In genomic region chr19:36215276-36216171, GRCh38 we compare ENCODE assay signal across 1 cellular context.
TF ChIP-seq lines count a peak whose summit lies in the region.

No MANE protein-coding gene starts in this region.

TF ChIP-seq in GM23338, 12 proteins besides CTCF, POLR2A, EP300 and RAD21 (continued from another document):
- TF ChIP-seq, protein P1, sequence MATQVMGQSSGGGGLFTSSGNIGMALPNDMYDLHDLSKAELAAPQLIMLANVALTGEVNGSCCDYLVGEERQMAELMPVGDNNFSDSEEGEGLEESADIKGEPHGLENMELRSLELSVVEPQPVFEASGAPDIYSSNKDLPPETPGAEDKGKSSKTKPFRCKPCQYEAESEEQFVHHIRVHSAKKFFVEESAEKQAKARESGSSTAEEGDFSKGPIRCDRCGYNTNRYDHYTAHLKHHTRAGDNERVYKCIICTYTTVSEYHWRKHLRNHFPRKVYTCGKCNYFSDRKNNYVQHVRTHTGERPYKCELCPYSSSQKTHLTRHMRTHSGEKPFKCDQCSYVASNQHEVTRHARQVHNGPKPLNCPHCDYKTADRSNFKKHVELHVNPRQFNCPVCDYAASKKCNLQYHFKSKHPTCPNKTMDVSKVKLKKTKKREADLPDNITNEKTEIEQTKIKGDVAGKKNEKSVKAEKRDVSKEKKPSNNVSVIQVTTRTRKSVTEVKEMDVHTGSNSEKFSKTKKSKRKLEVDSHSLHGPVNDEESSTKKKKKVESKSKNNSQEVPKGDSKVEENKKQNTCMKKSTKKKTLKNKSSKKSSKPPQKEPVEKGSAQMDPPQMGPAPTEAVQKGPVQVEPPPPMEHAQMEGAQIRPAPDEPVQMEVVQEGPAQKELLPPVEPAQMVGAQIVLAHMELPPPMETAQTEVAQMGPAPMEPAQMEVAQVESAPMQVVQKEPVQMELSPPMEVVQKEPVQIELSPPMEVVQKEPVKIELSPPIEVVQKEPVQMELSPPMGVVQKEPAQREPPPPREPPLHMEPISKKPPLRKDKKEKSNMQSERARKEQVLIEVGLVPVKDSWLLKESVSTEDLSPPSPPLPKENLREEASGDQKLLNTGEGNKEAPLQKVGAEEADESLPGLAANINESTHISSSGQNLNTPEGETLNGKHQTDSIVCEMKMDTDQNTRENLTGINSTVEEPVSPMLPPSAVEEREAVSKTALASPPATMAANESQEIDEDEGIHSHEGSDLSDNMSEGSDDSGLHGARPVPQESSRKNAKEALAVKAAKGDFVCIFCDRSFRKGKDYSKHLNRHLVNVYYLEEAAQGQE (IDR thresholded peaks at IDR 0.05; ENCODE audit: unreplicated experiment), result no peak
- TF ChIP-seq ZNF331 (CRISPR knock-in tag; IDR thresholded peaks at IDR 0.05; ENCODE audit: low read depth) (no peak), CREB1 (CRISPR knock-in tag; IDR thresholded peaks at IDR 0.05; ENCODE audit: low read depth) (peak; percentile 63; the same call in 1 of the 2 replicates), NANOG (IDR thresholded peaks at IDR 0.05; ENCODE audit: borderline replicate concordance) (no peak), POLR2AphosphoS5 (IDR thresholded peaks at IDR 0.05; ENCODE audit: low read depth) (no peak), ZNF114 (CRISPR knock-in tag; IDR thresholded peaks at IDR 0.05) (no peak)
